In the genomic region with DNA sequence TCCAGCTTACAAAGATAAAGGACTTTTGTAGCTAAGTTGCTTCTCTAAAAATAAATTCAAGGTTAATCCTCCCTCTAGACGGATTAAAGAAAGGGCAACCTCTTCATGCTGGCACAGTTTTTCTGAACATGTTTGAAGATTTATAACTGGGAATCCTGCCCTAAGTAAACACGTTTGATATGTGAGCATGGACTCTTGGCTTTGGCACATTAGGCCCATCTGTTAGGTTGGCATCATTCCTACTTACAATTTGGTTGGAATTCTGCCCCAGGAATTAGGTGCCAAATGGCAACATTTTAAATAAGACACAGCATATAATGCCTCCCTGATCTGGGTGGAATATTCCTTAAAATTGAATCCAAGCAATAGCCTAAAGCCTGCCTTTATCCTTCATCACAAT, we compare ENCODE assay signal across 24 cellular contexts.
DNase-seq lines count a peak whose midpoint lies in the region; ATAC-seq and TF ChIP-seq lines count a peak whose summit lies in the region.
"Had no signal": no experiment of that assay in that cellular context is flagged by ENCODE, and none has a peak within 500 bp of the region (broad histone marks: within the 10 kb centered on the region; RNA-seq: fewer than 3 reads in every experiment).

No MANE protein-coding gene starts in this region.

- H4K20me1 ChIP-seq in PC-3 (ENCODE audit: low read length), result no peaks in the 10 kb centered on the region

- H3K9me3 ChIP-seq in body of pancreas, result no peaks in the 10 kb centered on the region
- no peaks in the 10 kb centered on the region for H3K9me3 ChIP-seq in PC-3 (ENCODE audit: low read length)
- H3K9me3 ChIP-seq: right lobe of liver had no signal

- H2AFZ ChIP-seq in PC-3 (ENCODE audit: low read length), result no peak overlapping the region
- H2AFZ ChIP-seq: parathyroid adenoma had no signal

- peak; percentile 13 for DNase-seq in Ammon's horn (ENCODE audit: low spot score)
- DNase-seq in NCI-H2171 treated with DMSO at 0.1 percent for 48 hours (lab: John Stamatoyannopoulos, UW), result peak; percentile 99
- peak; percentile 37 to 49 (median 42) for DNase-seq in body of pancreas
- no peak for DNase-seq in PC-3
- no peak for DNase-seq in hepatic stellate cell (ENCODE audit: low spot score)
- DNase-seq: activated CD4-positive, alpha-beta T cell treated with anti-CD3 and anti-CD28 coated beads for 48 hours; activated naive CD4-positive, alpha-beta T cell; activated T-cell treated with anti-CD3 and anti-CD28 coated beads, Interleukin-2, amount 50 U/mL, for 48 hours; amniotic stem cell; mucosa of descending colon; NCI-H1436 treated with DMSO at 0.1 percent for 48 hours; NCI-H526 treated with DMSO at 0.1 percent for 48 hours; nephron progenitor cell; right lobe of liver; stimulated activated CD4-positive, alpha-beta T cell treated with anti-CD3 and anti-CD28 coated beads, Interleukin-4, amount 100 ng/mL, for 4 hours; stimulated activated naive CD4-positive, alpha-beta T cell; T-helper 2 cell had no signal

- POLR2A ChIA-PET in PC-3 (lab: Charles Lee; ENCODE audit: unreplicated experiment), result no interaction called here

- TF ChIP-seq CTCF in body of pancreas (IDR thresholded peaks at IDR 0.05), result no peak
- TF ChIP-seq CTCF in PC-3 (conservative IDR thresholded peaks at IDR 0.05; ENCODE audit: low read depth, low read length), result no peak

- H3K4me1 ChIP-seq in body of pancreas (peaks cover 18% of the 10 kb centered on the region), PC-3 (ENCODE audit: insufficient read depth, low read length) (no peaks in the 10 kb centered on the region)
- H3K4me1 ChIP-seq: parathyroid adenoma, right lobe of liver had no signal

- BruUV-seq in PC-3 (replicated peaks; lab: Mats Ljungman, UMichigan), result no TSS peak

- H3F3A ChIP-seq in PC-3 (ENCODE audit: low read length, unreplicated experiment), result no peaks in the 10 kb centered on the region

- peak; percentile 88 for TF ChIP-seq EP300 in Ishikawa (IDR thresholded peaks at IDR 0.05; ENCODE audit: borderline replicate concordance)

- no peaks in the 10 kb centered on the region for H3K79me2 ChIP-seq in PC-3 (ENCODE audit: low read length)
- H3K79me2 ChIP-seq: parathyroid adenoma had no signal

- CTCF ChIA-PET in PC-3 (lab: Charles Lee), result no interaction called here

- no peaks in the 10 kb centered on the region for H3K9me2 ChIP-seq in PC-3 (replicated peaks; ENCODE audit: low read length)

- no peak for TF ChIP-seq POLR2A in body of pancreas (IDR thresholded peaks at IDR 0.05)

- H3K27me3 ChIP-seq in body of pancreas, result no peaks in the 10 kb centered on the region
- H3K27me3 ChIP-seq in PC-3 (ENCODE audit: low read length), result no peaks in the 10 kb centered on the region
- H3K27me3 ChIP-seq: right lobe of liver had no signal

- intact Hi-C loops in body of pancreas (cut with DNase I) (no loop called here), PC-3 (cut with micrococcal nuclease) (no loop called here)

- ATAC-seq in body of pancreas (peak; percentile 79), PC-3 (no peak), GM19397 (IDR thresholded peaks at IDR 0.05; ENCODE audit: unreplicated experiment) (no peak)
- no peak for ATAC-seq in activated CD4-positive, CD25-positive, alpha-beta regulatory T cell treated with anti-CD3 and anti-CD28 coated beads, Interleukin-2, amount 50 U/mL, for 24 hours
- ATAC-seq: mucosa of descending colon, SK-N-SH treated with all-trans-retinoic acid at 6 μM for 48 hours had no signal

- H3K36me3 ChIP-seq in body of pancreas (replicated peaks in 1 of 2; ENCODE audit: insufficient read depth in 1 of 2, low read depth in 2 of 2), result no peaks in the 10 kb centered on the region
- no peaks in the 10 kb centered on the region for H3K36me3 ChIP-seq in PC-3 (ENCODE audit: low read depth, low read length)
- H3K36me3 ChIP-seq: right lobe of liver had no signal

- no peak for TF ChIP-seq RAD21 in Ishikawa (IDR thresholded peaks at IDR 0.05; ENCODE audit: low read depth)

- H3K27ac ChIP-seq in body of pancreas, result no peak overlapping the region
- H3K27ac ChIP-seq in PC-3 (ENCODE audit: low read length), result no peak overlapping the region
- H3K27ac ChIP-seq: HL-60, parathyroid adenoma, right lobe of liver had no signal

- WGBS in body of pancreas, 2 donors, result 3 to 13% methylated on average over 2 of the region's 2 CpGs

- no peak overlapping the region for H3K9ac ChIP-seq in PC-3 (ENCODE audit: low read length)
- H3K9ac ChIP-seq: parathyroid adenoma had no signal

- H3K4me3 ChIP-seq in body of pancreas, result no peak overlapping the region
- no peak overlapping the region for H3K4me3 ChIP-seq in PC-3 (ENCODE audit: low read length)
- H3K4me3 ChIP-seq: lung, mucosa of descending colon, right lobe of liver had no signal

- no peak overlapping the region for H3K4me2 ChIP-seq in PC-3 (ENCODE audit: low read length)

TF ChIP-seq in Ishikawa, 13 proteins besides CTCF, POLR2A, EP300 and RAD21:
- TF ChIP-seq NFIC (IDR thresholded peaks at IDR 0.05), result peak; percentile 94
- no peak for TF ChIP-seq USF1 (IDR thresholded peaks at IDR 0.05)
- TF ChIP-seq TCF12 (IDR thresholded peaks at IDR 0.05; ENCODE audit: low read depth), result peak; percentile 87
- TF ChIP-seq ZBTB7A (IDR thresholded peaks at IDR 0.05; ENCODE audit: low read depth), result no peak
- TF ChIP-seq TAF1 (IDR thresholded peaks at IDR 0.05; ENCODE audit: low read depth), result no peak
- TF ChIP-seq CREB1 (IDR thresholded peaks at IDR 0.05; ENCODE audit: low read depth), result no peak
- TF ChIP-seq, protein P1, sequence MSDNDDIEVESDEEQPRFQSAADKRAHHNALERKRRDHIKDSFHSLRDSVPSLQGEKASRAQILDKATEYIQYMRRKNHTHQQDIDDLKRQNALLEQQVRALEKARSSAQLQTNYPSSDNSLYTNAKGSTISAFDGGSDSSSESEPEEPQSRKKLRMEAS (IDR thresholded peaks at IDR 0.05), result no peak
- peak; percentile 69; the same call in 1 of the 2 replicates for TF ChIP-seq FOXM1 (IDR thresholded peaks at IDR 0.05; ENCODE audit: borderline replicate concordance, low read depth)
- no peak for TF ChIP-seq EGR1 (IDR thresholded peaks at IDR 0.05)
- TF ChIP-seq YY1 (IDR thresholded peaks at IDR 0.05; ENCODE audit: low read depth), result no peak
- no peak for TF ChIP-seq CEBPB (IDR thresholded peaks at IDR 0.05)
- TF ChIP-seq REST (IDR thresholded peaks at IDR 0.05; ENCODE audit: low read depth), result no peak
- peak; percentile 83 for TF ChIP-seq TEAD4 (IDR thresholded peaks at IDR 0.05)

Comparison
In these comparisons a context has a peak if more than half of its experiments do, and no peak if none do; other contexts are left out.
1. DNase-seq: peak in Ammon's horn (single experiment), NCI-H2171 treated with DMSO at 0.1 percent for 48 hours (single experiment) and body of pancreas (4 of 4); none in PC-3 (single experiment) and hepatic stellate cell (single experiment).